9 cellular contexts compared by ENCODE assay signal in the genomic region with DNA sequence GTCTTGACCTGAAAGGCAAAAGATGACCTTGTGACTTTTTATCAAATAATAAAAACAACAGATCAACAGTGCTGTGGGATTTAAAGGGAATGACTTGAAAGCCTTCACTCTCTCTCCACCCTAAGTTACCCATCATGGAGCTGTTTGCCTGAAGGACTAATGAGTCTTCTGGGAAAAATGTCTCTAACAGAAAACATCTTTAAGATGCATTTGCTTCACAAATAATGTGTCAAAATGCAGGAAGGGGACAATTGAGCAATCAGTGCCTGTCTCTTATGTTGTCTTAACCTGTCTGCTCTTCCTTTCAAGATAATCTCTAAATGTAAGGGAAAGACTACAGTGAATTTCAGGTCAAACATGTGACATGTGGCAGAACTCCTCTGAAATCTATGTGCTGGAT.
"Had no signal": no experiment of that assay in that cellular context is flagged by ENCODE, and none has a peak within 500 bp of the region (broad histone marks: within the 10 kb centered on the region; RNA-seq: fewer than 3 reads in every experiment).

No MANE protein-coding gene starts in this region.

- H2AFZ ChIP-seq: GM23248 had no signal

- DNase-seq: GM23248, GOT3, H7, H9, HCEC 1CT, HFFc6 had no signal

- H3K4me1 Mint-ChIP-seq: H9 had no signal

- H3K4me3 ChIP-seq: GM23248, HAP-1 had no signal

- H3K9me3 Mint-ChIP-seq: H9 had no signal

- H3K27ac ChIP-seq: GM23248 had no signal

- H3K4me1 ChIP-seq: HAP-1 had no signal

- H3K36me3 ChIP-seq: HAP-1 had no signal

- ATAC-seq: HCT116 had no signal

- FAIRE-seq: H54 had no signal

- H3K9me3 ChIP-seq: HAP-1 had no signal

- H3K4me3 Mint-ChIP-seq: H9, HFFc6 had no signal

- H3K27ac Mint-ChIP-seq: H9, HFFc6 had no signal

- H3K9ac ChIP-seq: GM23248 had no signal
